ENCODE assay signal across 1 cellular context in the genomic region with DNA sequence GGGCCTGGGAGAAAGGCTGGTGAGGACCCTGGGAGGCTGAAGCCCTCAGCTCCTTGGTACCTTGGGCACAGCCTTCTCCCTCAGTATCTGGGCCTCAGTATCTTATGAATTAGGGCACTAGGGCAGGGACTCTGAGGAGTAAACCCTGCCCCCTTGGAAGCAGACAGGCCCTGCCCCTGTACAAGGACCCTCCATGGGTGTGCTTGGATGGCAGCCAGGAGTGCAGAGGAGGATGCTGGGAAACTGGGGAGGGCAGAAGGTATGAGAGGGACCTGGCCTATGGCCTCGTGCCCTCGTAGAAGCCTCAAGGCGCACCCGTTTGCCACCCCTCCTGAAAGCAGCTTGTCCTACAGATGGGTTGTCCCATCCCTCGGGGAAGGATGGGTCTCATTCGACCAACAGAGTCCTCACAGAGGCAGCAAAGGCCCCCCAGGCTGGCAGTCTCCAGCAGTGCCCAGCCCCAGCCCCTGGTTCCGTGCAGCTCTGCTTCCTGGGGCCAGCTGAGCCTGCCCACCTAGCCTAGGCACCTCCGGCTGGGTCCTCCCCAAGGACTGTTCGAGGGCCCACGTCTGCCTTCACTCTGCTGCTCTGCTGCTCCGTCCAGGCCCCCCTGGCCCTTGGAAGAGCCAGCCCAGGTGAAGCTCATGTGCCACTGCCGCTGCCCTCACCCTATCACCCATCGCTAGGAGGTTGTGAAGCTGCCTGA.
TF ChIP-seq lines count a peak whose summit lies in the region.

No MANE protein-coding gene starts in this region.

TF ChIP-seq in HepG2, 621 proteins besides CTCF, POLR2A, EP300 and RAD21:
- TF ChIP-seq, protein P1, sequence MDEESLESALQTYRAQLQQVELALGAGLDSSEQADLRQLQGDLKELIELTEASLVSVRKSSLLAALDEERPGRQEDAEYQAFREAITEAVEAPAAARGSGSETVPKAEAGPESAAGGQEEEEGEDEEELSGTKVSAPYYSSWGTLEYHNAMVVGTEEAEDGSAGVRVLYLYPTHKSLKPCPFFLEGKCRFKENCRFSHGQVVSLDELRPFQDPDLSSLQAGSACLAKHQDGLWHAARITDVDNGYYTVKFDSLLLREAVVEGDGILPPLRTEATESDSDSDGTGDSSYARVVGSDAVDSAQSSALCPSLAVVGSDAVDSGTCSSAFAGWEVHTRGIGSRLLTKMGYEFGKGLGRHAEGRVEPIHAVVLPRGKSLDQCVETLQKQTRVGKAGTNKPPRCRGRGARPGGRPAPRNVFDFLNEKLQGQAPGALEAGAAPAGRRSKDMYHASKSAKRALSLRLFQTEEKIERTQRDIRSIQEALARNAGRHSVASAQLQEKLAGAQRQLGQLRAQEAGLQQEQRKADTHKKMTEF (CRISPR knock-in tag; IDR thresholded peaks at IDR 0.05), result no peak
- TF ChIP-seq POLR2AphosphoS2 (IDR thresholded peaks at IDR 0.05; ENCODE audit: low read depth, low read length) (no peak), ZNF775 (CRISPR knock-in tag; IDR thresholded peaks at IDR 0.05; ENCODE audit: borderline replicate concordance) (no peak), SALL2 (CRISPR knock-in tag; IDR thresholded peaks at IDR 0.05) (no peak), HNRNPUL1 (IDR thresholded peaks at IDR 0.05; ENCODE audit: low read depth, low read length) (no peak), BORCS8-MEF2B (CRISPR knock-in tag; IDR thresholded peaks at IDR 0.05) (no peak), MEIS1 (CRISPR knock-in tag; IDR thresholded peaks at IDR 0.05; ENCODE audit: borderline replicate concordance) (no peak)
- TF ChIP-seq, protein P2, sequence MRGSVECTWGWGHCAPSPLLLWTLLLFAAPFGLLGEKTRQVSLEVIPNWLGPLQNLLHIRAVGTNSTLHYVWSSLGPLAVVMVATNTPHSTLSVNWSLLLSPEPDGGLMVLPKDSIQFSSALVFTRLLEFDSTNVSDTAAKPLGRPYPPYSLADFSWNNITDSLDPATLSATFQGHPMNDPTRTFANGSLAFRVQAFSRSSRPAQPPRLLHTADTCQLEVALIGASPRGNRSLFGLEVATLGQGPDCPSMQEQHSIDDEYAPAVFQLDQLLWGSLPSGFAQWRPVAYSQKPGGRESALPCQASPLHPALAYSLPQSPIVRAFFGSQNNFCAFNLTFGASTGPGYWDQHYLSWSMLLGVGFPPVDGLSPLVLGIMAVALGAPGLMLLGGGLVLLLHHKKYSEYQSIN (CRISPR knock-in tag; IDR thresholded peaks at IDR 0.05; ENCODE audit: borderline replicate concordance), result no peak
TF ChIP-seq in HepG2: peak in this region for 0.
